In genomic region chr6:47428288-47428687, GRCh38 we compare ENCODE assay signal across 21 cellular contexts. TPM values are rescaled to one million over a fixed set of nuclear protein-coding genes. Genes with fewer than 3 reads are reported as not detected.
DNase-seq lines count a peak whose midpoint lies in the region; ATAC-seq, FAIRE-seq and TF ChIP-seq lines count a peak whose summit lies in the region.
"Had no signal": no experiment of that assay in that cellular context is flagged by ENCODE, and none has a peak within 500 bp of the region (broad histone marks: within the 10 kb centered on the region; RNA-seq: fewer than 3 reads in every experiment).

No MANE protein-coding gene starts in this region.

- no peaks in the 10 kb centered on the region for H3K23me2 ChIP-seq in H1 (ENCODE audit: low read depth, low read length)

- 0 out of 2 replicates have a peak overlapping the region, but pooled peaks have one; percentile 75 for H2AK5ac ChIP-seq in H1 (ENCODE audit: low read depth, low read length)

- H2BK5ac ChIP-seq in H1 (ENCODE audit: low read depth, low read length), result peak overlapping the region; percentile 97; the same call in 1 of the 2 replicates

- intact Hi-C loops in pancreas (cut with DNase I), result no loop called here

- H3K79me2 ChIP-seq in GM23338 (replicated peaks; ENCODE audit: insufficient read depth) (no peaks in the 10 kb centered on the region), H1 (ENCODE audit: control insufficient read depth in 1 of 2, insufficient read depth in 2 of 2, low read length in 2 of 2) (no peaks in the 10 kb centered on the region)

- no peak for TF ChIP-seq POLR2A in H1 (IDR thresholded peaks at IDR 0.05; ENCODE audit: control extremely low read depth in 1 of 2, low read depth in 2 of 2, low read length in 2 of 2)

- H3K4ac ChIP-seq in H1 (replicated peaks; ENCODE audit: insufficient read length, low read depth, low read length), result peak overlapping the region; percentile 85

- peaks cover 54% of the 10 kb centered on the region for H3K9me3 Mint-ChIP-seq in GM23338
- peaks cover 1 to 29% (median 8%) of the 10 kb centered on the region in 6 donors for H3K9me3 Mint-ChIP-seq in immature natural killer cell
- H3K9me3 Mint-ChIP-seq: HFFc6 had no signal

- H4K91ac ChIP-seq in H1 (replicated peaks; ENCODE audit: insufficient read length, low read length), result peak overlapping the region; percentile 74

- H4K8ac ChIP-seq in H1 (ENCODE audit: extremely low read depth, insufficient read depth, low read length), result no peak overlapping the region

- H3K56ac ChIP-seq in H1 (replicated peaks; ENCODE audit: insufficient read length, low read depth, low read length), result no peak overlapping the region

- peaks cover 5% of the 10 kb centered on the region; the same call in 1 of the 2 replicates for H3F3A ChIP-seq in GM23338 (replicated peaks; ENCODE audit: low read depth)

- H3K4me3 ChIP-seq in GM23338, result no peak overlapping the region
- H3K4me3 ChIP-seq in HUES64 (ENCODE audit: low read length), result no peak overlapping the region
- H3K4me3 ChIP-seq in H1 (ENCODE audit: extremely low read depth in 1 of 4, insufficient read depth in 2 of 4, low read depth in 3 of 4, low read length in 4 of 4), result no peak overlapping the region
- no peak overlapping the region for H3K4me3 ChIP-seq in pancreas
- H3K4me3 ChIP-seq: A549, BLaER1, K562 had no signal

- H2AFZ ChIP-seq in GM23338 (no peak overlapping the region), H1 (ENCODE audit: low read length) (no peak overlapping the region)

- H3K9me2 ChIP-seq in GM23338 (ENCODE audit: insufficient read depth), result peaks cover 22% of the 10 kb centered on the region; the same call in 1 of the 2 replicates

- no peaks in the 10 kb centered on the region for H3K79me1 ChIP-seq in H1 (ENCODE audit: low read depth, low read length)

- no peak for TF ChIP-seq EP300 in H1 (IDR thresholded peaks at IDR 0.05; ENCODE audit: borderline replicate concordance in 1 of 2, low read depth in 2 of 2, low read length in 2 of 2)

- H3K18ac ChIP-seq in H1 (ENCODE audit: extremely low read depth, low read length), result peak overlapping the region; percentile 97

- no peak for DNase-seq in GM23338 (ENCODE audit: low spot score)
- DNase-seq in H1 (ENCODE audit: low read depth in 1 of 2, low spot score in 2 of 2), result no peak
- DNase-seq in pancreas, result peak in 3 of 6 donors; percentile 39 to 60 (median 40)
- DNase-seq in foreskin keratinocyte, result no peak
- no peak for DNase-seq in immature natural killer cell
- DNase-seq: AML-193; Calu3; CD4-positive, alpha-beta memory T cell; DMS79 treated with DMSO at 0.1 percent for 48 hours; GF-D8; HFFc6; IMR-90 had no signal

- no peaks in the 10 kb centered on the region for H3K9me3 ChIP-seq in HUES64 (ENCODE audit: insufficient read depth, low read depth, low read length)
- H3K9me3 ChIP-seq in H1 (ENCODE audit: insufficient read depth in 2 of 2, low read depth in 1 of 2, low read length in 1 of 2), result peaks cover 10 to 11% of the 10 kb centered on the region in 2 experiments; a peak in 3 of 4 replicates
- H3K9me3 ChIP-seq in pancreas, result no peaks in the 10 kb centered on the region

- peak; percentile 18 for ATAC-seq in GM23338
- peak in 3 of 4 donors; percentile 41 to 88 (median 84) for ATAC-seq in pancreas
- no peak for ATAC-seq in HG02798 (IDR thresholded peaks at IDR 0.05; ENCODE audit: poor library complexity, unreplicated experiment)
- ATAC-seq in foreskin keratinocyte, result no peak
- ATAC-seq: A549, HCT116, K562 had no signal

- H3K4me2 ChIP-seq in GM23338, result peak overlapping the region; percentile 26; the same call in 1 of the 2 replicates
- H3K4me2 ChIP-seq in H1 (ENCODE audit: insufficient read depth in 1 of 2, low read depth in 2 of 2, low read length in 2 of 2), result no peak overlapping the region
- H3K4me2 ChIP-seq: A549, BLaER1 had no signal

- TF ChIP-seq CTCF in GM23338 (conservative IDR thresholded peaks at IDR 0.05; ENCODE audit: low read depth in 2 of 2), result no peak
- TF ChIP-seq CTCF in H1 (IDR thresholded peaks at IDR 0.05; ENCODE audit: control extremely low read depth in 1 of 3, insufficient read depth in 1 of 3, low read depth in 1 of 3, low read length in 3 of 3), result no peak
- TF ChIP-seq CTCF in pancreas (IDR thresholded peaks at IDR 0.05), result no peak
- TF ChIP-seq CTCF in foreskin keratinocyte (conservative IDR thresholded peaks at IDR 0.05), result no peak

- FAIRE-seq in H1 (lab: Jason Lieb, UNC), result no peak
- FAIRE-seq in pancreas (lab: Jason Lieb, UNC), result no peak
- FAIRE-seq: A549, H54, K562 had no signal

- POLR2A ChIA-PET in H1 (lab: Charles Lee; ENCODE audit: partially characterized antibody), result interaction anchor here (0.8 to 3.1 kb wide), 5 partner anchors 14 to 74 kb away, joined by 3 to 19 read pairs (median 3); partner anchors contain the start of gene CD2AP

- TF ChIP-seq RAD21 in H1 (IDR thresholded peaks at IDR 0.05 in 1 of 2, conservative IDR thresholded peaks at IDR 0.05 in 1 of 2; ENCODE audit: low read depth in 2 of 2, low read length in 2 of 2), result no peak

- H3K23ac ChIP-seq in H1 (ENCODE audit: insufficient read length), result no peak overlapping the region

- peak overlapping the region; percentile 95; the same call in 1 of the 2 replicates for H2BK20ac ChIP-seq in H1 (ENCODE audit: low read length)

- H3K27me3 ChIP-seq in GM23338 (ENCODE audit: insufficient read depth) (no peaks in the 10 kb centered on the region), HUES64 (ENCODE audit: insufficient read depth, low read length) (no peaks in the 10 kb centered on the region), H1 (replicated peaks in 1 of 4; ENCODE audit: control insufficient read depth in 3 of 4, extremely low read depth in 1 of 4, insufficient read depth in 3 of 4, low read length in 3 of 4) (no peaks in the 10 kb centered on the region), pancreas (no peaks in the 10 kb centered on the region), foreskin keratinocyte (no peaks in the 10 kb centered on the region)
- H3K27me3 ChIP-seq: BLaER1 had no signal

- H4K5ac ChIP-seq in H1 (ENCODE audit: insufficient read length, low read depth, low read length), result peak overlapping the region; percentile 15

- no peak overlapping the region for H3K14ac ChIP-seq in H1 (ENCODE audit: insufficient read length)

- 0 out of 2 replicates have a peak, but pooled peaks cover 3% of the 10 kb centered on the region for H3K36me3 ChIP-seq in GM23338 (ENCODE audit: insufficient read depth)
- H3K36me3 ChIP-seq in HUES64 (ENCODE audit: insufficient read depth, low read length), result no peaks in the 10 kb centered on the region
- H3K36me3 ChIP-seq in H1 (ENCODE audit: control insufficient read depth in 2 of 4, insufficient read depth in 4 of 4, low read length in 3 of 4), result no peaks in the 10 kb centered on the region; a peak in 1 of 8 replicates
- no peaks in the 10 kb centered on the region for H3K36me3 ChIP-seq in pancreas
- H3K36me3 ChIP-seq: BLaER1 had no signal

- H3K4me1 Mint-ChIP-seq in GM23338 (peaks cover 22% of the 10 kb centered on the region), immature natural killer cell (no peaks in the 10 kb centered on the region)
- H3K4me1 Mint-ChIP-seq: CD14-positive monocyte; CD4-positive, alpha-beta memory T cell had no signal

- H3K27ac ChIP-seq in GM23338 (ENCODE audit: low read depth) (peak overlapping the region; percentile 95), HUES64 (ENCODE audit: low read depth, low read length) (peak overlapping the region; percentile 89; the same call in 1 of the 2 replicates), H1 (ENCODE audit: low read depth, low read length) (peak overlapping the region; percentile 27; the same call in 1 of the 2 replicates), pancreas (no peak overlapping the region), foreskin keratinocyte (no peak overlapping the region)
- H3K27ac ChIP-seq: 22Rv1, A549, BLaER1 had no signal

- H3K4me3 Mint-ChIP-seq in GM23338 (no peak overlapping the region), immature natural killer cell (no peak overlapping the region)
- H3K4me3 Mint-ChIP-seq: CD14-positive monocyte; CD4-positive, alpha-beta memory T cell; HFFc6 had no signal

- H3K36me3 Mint-ChIP-seq in GM23338 (ENCODE audit: low read depth) (peaks cover 59% of the 10 kb centered on the region), immature natural killer cell (peaks cover 0 to 17% (median 8%) of the 10 kb centered on the region in 3 donors)

- H4K20me1 ChIP-seq in GM23338 (replicated peaks; ENCODE audit: insufficient read depth) (no peaks in the 10 kb centered on the region), H1 (replicated peaks in 1 of 2; ENCODE audit: control insufficient read depth in 1 of 2, insufficient read depth in 2 of 2, low read length in 2 of 2) (no peaks in the 10 kb centered on the region)
- H4K20me1 ChIP-seq: BLaER1 had no signal

- no peak overlapping the region for H2BK15ac ChIP-seq in H1 (ENCODE audit: low read length)

- WGBS in HUES64, result 78% methylated on average over 2 of the region's 2 CpGs
- WGBS in H1 (ENCODE audit: extremely low coverage in 1 of 2, insufficient coverage in 1 of 2, insufficient read length in 1 of 2, insufficient replicate concordance in 2 of 2, low coverage in 1 of 2, low lambda C conversion rate in 2 of 2, missing lambda C conversion rate in 1 of 2), 2 experiments, result 65% methylated on average over 2 of the region's 2 CpGs; no CpG with 5 or more reads in 1 of the 2 experiments
- 35 to 68% methylated on average over 2 of the region's 2 CpGs for WGBS in pancreas, 2 donors

- peak overlapping the region; percentile 95 for H2BK12ac ChIP-seq in H1 (ENCODE audit: low read depth, low read length)

- CTCF ChIA-PET in H1 (lab: Charles Lee; ENCODE audit: partially characterized antibody), result interaction anchor here (1.0 to 1.3 kb wide), 3 partner anchors 8 to 19 kb away, joined by 3 to 8 read pairs (median 4); no protein-coding TSS in a partner anchor

- H3K4me1 ChIP-seq in GM23338 (ENCODE audit: insufficient read depth), result peaks cover 16% of the 10 kb centered on the region
- no peaks in the 10 kb centered on the region; the same call in 1 of the 2 replicates for H3K4me1 ChIP-seq in HUES64 (ENCODE audit: insufficient read depth, low read length)
- H3K4me1 ChIP-seq in H1 (replicated peaks in 1 of 4; ENCODE audit: control insufficient read depth in 3 of 4, insufficient read depth in 4 of 4, low read length in 3 of 4), result peaks cover 0 to 6% (median 3%) of the 10 kb centered on the region in 4 experiments; a peak in 3 of 7 replicates
- peaks cover 0 to 9% (median 0%) of the 10 kb centered on the region in 3 donors for H3K4me1 ChIP-seq in pancreas
- no peaks in the 10 kb centered on the region for H3K4me1 ChIP-seq in foreskin keratinocyte
- H3K4me1 ChIP-seq: A549, BLaER1 had no signal

- H3K27me3 Mint-ChIP-seq in GM23338 (ENCODE audit: insufficient read depth, low read depth, poor library complexity) (peaks cover 12% of the 10 kb centered on the region), immature natural killer cell (ENCODE audit: low read depth in 3 of 3) (peaks cover 0 to 7% (median 4%) of the 10 kb centered on the region in 3 donors)

- H3K9ac ChIP-seq in HUES64 (ENCODE audit: low read depth, low read length) (no peak overlapping the region), H1 (replicated peaks in 1 of 4; ENCODE audit: extremely low read depth in 1 of 4, low read depth in 3 of 4, low read length in 3 of 4) (no peak overlapping the region)
- H3K9ac ChIP-seq: BLaER1 had no signal

- peak overlapping the region; percentile 95 for H2BK120ac ChIP-seq in H1 (replicated peaks; ENCODE audit: low read depth, low read length)

- H3K27ac Mint-ChIP-seq in GM23338 (peak overlapping the region; percentile 95), immature natural killer cell (no peak overlapping the region)
- H3K27ac Mint-ChIP-seq: CD14-positive monocyte, HFFc6 had no signal

RNA-seq across cellular contexts. Expression of gene CD2AP, which starts 49.3 kb away (rescaled TPM):
- 81.7 and 93.2 TPM in 2 replicates for total RNA-seq in GM23338 (2014; rRNA removed; shearing (Covaris generic))
- polyA plus RNA-seq in GM23338 (2016; fragmentation: Nextera tagmentation; extraction: Ambion mirVana), result 29.9 and 38.0 TPM in 2 replicates
- 29.3 TPM for polyA plus RNA-seq in HUES64 (2013, experiment 1 of 2)
- 32.0 TPM for polyA plus RNA-seq in HUES64 (2013, experiment 2 of 2)
- 69.7 and 75.6 TPM in 2 replicates for total RNA-seq in H1 (2021; fragmentation: NEBNext Ultra II Directional; extraction: Animal tissue kit (Norgen Biotek cat#: 25700))
- polyA plus RNA-seq in H1 (2011; rRNA removed), result 4.8 and 8.6 TPM in 2 replicates
- polyA plus RNA-seq in H1 (2011; cell fraction: cytosol; rRNA removed), result 15.7 TPM
- polyA plus RNA-seq in H1 (2011; cell fraction: nucleus; rRNA removed), result 5.1 TPM
- 14.1 to 33.7 TPM (median 18.2 TPM) in 4 replicates for polyA plus RNA-seq in H1 (2012, experiment 1 of 2)
- polyA plus RNA-seq in H1 (2012, experiment 2 of 2), result 1.8 TPM
- polyA plus RNA-seq in H1 (2013, experiment 1 of 2), result 43.2 TPM
- polyA plus RNA-seq in H1 (2013, experiment 2 of 2), result 41.9 TPM
- polyA minus RNA-seq in H1 (2011; rRNA and poly(A)+ RNA removed), result 10.9 and 15.9 TPM in 2 replicates
- polyA minus RNA-seq in H1 (2011; cell fraction: cytosol; rRNA and poly(A)+ RNA removed), result 18.2 TPM
- 54.4 TPM for polyA minus RNA-seq in H1 (2011; cell fraction: nucleus; rRNA and poly(A)+ RNA removed)
- 10 to 100 TPM; 15.9 to 38.5 (median 19.7) TPM for total RNA-seq in pancreas
- polyA plus RNA-seq in pancreas, result 10 to 100 TPM in 1 of 2 donors, 1 to 10 TPM in 1; 7.6 to 11.3 TPM
- total RNA-seq in foreskin keratinocyte, result 40.4 and 43.4 TPM in 2 replicates
- 9.2 and 10.9 TPM in 2 replicates for polyA plus RNA-seq in foreskin keratinocyte
- polyA plus RNA-seq in immature natural killer cell, result 10 to 100 TPM in 1 of 3 donors, 1 to 10 TPM in 2; 2.4 to 10.7 (median 5.9) TPM

Comparison
In these comparisons a context has a peak if more than half of its experiments do, and no peak if none do; other contexts are left out.
1. ATAC-seq: peak in GM23338 (single experiment) and pancreas (3 of 4); none in HG02798 (single experiment) and foreskin keratinocyte (single experiment).
2. H3K27ac ChIP-seq: peak in GM23338 (single experiment), HUES64 (single experiment) and H1 (single experiment); none in pancreas (0 of 4) and foreskin keratinocyte (single experiment).